In the genomic region with DNA sequence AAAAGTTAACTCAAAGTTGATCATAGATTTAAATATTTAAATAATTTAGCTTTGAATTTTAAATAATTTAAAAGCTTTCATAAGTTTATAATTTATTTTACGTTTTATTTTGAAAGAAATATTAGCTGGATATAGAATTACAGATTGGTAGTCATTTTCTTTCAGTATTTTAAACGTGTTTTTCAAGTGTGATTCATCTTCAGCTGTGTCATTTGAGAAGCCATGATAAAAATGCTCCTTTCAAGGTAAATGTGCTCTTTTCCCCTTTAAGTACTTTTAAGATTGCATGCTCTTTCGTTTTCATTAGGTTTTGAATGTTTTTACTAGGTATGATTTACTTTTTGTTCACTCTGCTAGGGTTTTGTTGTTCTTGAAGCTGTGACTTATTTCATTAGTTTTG, we compare ENCODE assay signal across 11 cellular contexts.
"Had no signal": no experiment of that assay in that cellular context is flagged by ENCODE, and none has a peak within 500 bp of the region (broad histone marks: within the 10 kb centered on the region; RNA-seq: fewer than 3 reads in every experiment).

No MANE protein-coding gene starts in this region.

- H3K36me3 ChIP-seq: gastrocnemius medialis, heart right ventricle, stomach had no signal

- FAIRE-seq: urothelium cell line had no signal

- ATAC-seq: gastrocnemius medialis, heart right ventricle, left ventricle myocardium superior had no signal

- H3K27ac ChIP-seq: gastrocnemius medialis, heart right ventricle, parathyroid adenoma, stomach had no signal

- DNase-seq: activated B cell treated with CpG ODN at 0.5 μM for 24 hours; activated CD4-positive, alpha-beta T cell treated with anti-CD3 and anti-CD28 coated beads, Interleukin-2, amount 10 ng/mL, durations not matched to agents 7 days and 5 days; activated CD8-positive, alpha-beta memory T cell treated with anti-CD3 and anti-CD28 coated beads for 24 hours; activated naive CD4-positive, alpha-beta T cell treated with anti-CD3 and anti-CD28 coated beads, Interleukin-2, amount 50 U/mL, for 16 hours; gastrocnemius medialis; heart right ventricle; left ventricle myocardium superior; stimulated activated CD4-positive, alpha-beta T cell treated with anti-CD3 and anti-CD28 coated beads, Interleukin-4, amount 100 ng/mL, for 4 hours; stomach had no signal

- H3K4me1 ChIP-seq: gastrocnemius medialis, stomach had no signal

- H3K27me3 ChIP-seq: gastrocnemius medialis, heart right ventricle, stomach had no signal

- H3K4me3 ChIP-seq: gastrocnemius medialis, heart right ventricle, stomach had no signal

- H3K9me3 ChIP-seq: gastrocnemius medialis, heart right ventricle, stomach had no signal
